Comparison of ENCODE assay signal across 8 cellular contexts in genomic region chr3:16511561-16512434, GRCh38. TPM values are rescaled to one million over a fixed set of nuclear protein-coding genes. Genes with fewer than 3 reads are reported as not detected.
DNase-seq lines count a peak whose midpoint lies in the region; ATAC-seq and TF ChIP-seq lines count a peak whose summit lies in the region.

No MANE protein-coding gene starts in this region.

- H3K27me3 Mint-ChIP-seq in CD14-positive monocyte (ENCODE audit: low read depth in 3 of 3), result peaks cover 0 to 4% (median 4%) of the 10 kb centered on the region in 3 donors
- peaks cover 61% of the 10 kb centered on the region for H3K27me3 Mint-ChIP-seq in mesothelial cell of epicardium (ENCODE audit: low read depth)

- H3K4me3 Mint-ChIP-seq in CD14-positive monocyte (peak overlapping the region; percentile 96 to 98), mesothelial cell of epicardium (peak overlapping the region; percentile 81)

- H3K4me1 Mint-ChIP-seq in CD14-positive monocyte (peaks cover 53% of the 10 kb centered on the region), mesothelial cell of epicardium (peaks cover 40% of the 10 kb centered on the region)

- no peak for TF ChIP-seq CTCF in CD14-positive monocyte (IDR thresholded peaks at IDR 0.05)
- TF ChIP-seq CTCF in choroid plexus epithelial cell (conservative IDR thresholded peaks at IDR 0.05; ENCODE audit: low read depth, low read length), result no peak
- no peak for TF ChIP-seq CTCF in mesothelial cell of epicardium (IDR thresholded peaks at IDR 0.05; ENCODE audit: unreplicated experiment)

- peak; percentile 56 for ATAC-seq in GM19395 (IDR thresholded peaks at IDR 0.05; ENCODE audit: unreplicated experiment)
- peak; percentile 41 for ATAC-seq in HG03460 (IDR thresholded peaks at IDR 0.05; ENCODE audit: unreplicated experiment)

- H3K36me3 Mint-ChIP-seq in CD14-positive monocyte, result peaks cover 0 to 7% of the 10 kb centered on the region in 2 donors
- no peaks in the 10 kb centered on the region for H3K36me3 Mint-ChIP-seq in mesothelial cell of epicardium

- DNase-seq in CD14-positive monocyte (ENCODE audit: low spot score) (peak; percentile 75), choroid plexus epithelial cell (ENCODE audit: low read depth) (peak; percentile 89), mesothelial cell of epicardium (ENCODE audit: low spot score in 2 of 2, unreplicated experiment in 2 of 2) (no peak), inferior parietal cortex (ENCODE audit: extremely low spot score) (no peak)
- peak; percentile 25 to 38 (median 32) for DNase-seq in activated CD4-positive, CD25-positive, alpha-beta regulatory T cell (lab: John Stamatoyannopoulos, UW)
- peak; percentile 57 for DNase-seq in stimulated activated CD8-positive, alpha-beta memory T cell treated with anti-CD3 and anti-CD28 coated beads, Interleukin-4, amount 100 ng/mL, for 24 hours (ENCODE audit: low read depth)

- H3K9me3 Mint-ChIP-seq in CD14-positive monocyte (no peaks in the 10 kb centered on the region), mesothelial cell of epicardium (no peaks in the 10 kb centered on the region)

- peak overlapping the region; percentile 92 for H3K4me3 ChIP-seq in choroid plexus epithelial cell (ENCODE audit: low read depth, low read length)

- intact Hi-C loops in CD14-positive monocyte (cut with micrococcal nuclease), result no loop called here

- H3K27ac Mint-ChIP-seq in CD14-positive monocyte, result peak overlapping the region; percentile 78 to 92 (median 88)
- H3K27ac Mint-ChIP-seq in mesothelial cell of epicardium, result peak overlapping the region; percentile 2

RNA-seq across cellular contexts. Expression of gene RFTN1, which starts 1.7 kb away (rescaled TPM):
- 10 to 100 TPM; 27.2 to 28.0 TPM for polyA plus RNA-seq in CD14-positive monocyte
- 10.0 to 11.0 TPM (median 10.2 TPM) in 3 replicates for total RNA-seq in mesothelial cell of epicardium

Comparison
In these comparisons a context has a peak if more than half of its experiments do, and no peak if none do; other contexts are left out.
1. DNase-seq: peak in CD14-positive monocyte (single experiment), activated CD4-positive, CD25-positive, alpha-beta regulatory T cell (4 of 4), choroid plexus epithelial cell (single experiment) and stimulated activated CD8-positive, alpha-beta memory T cell treated with anti-CD3 and anti-CD28 coated beads, Interleukin-4, amount 100 ng/mL, for 24 hours (single experiment); none in mesothelial cell of epicardium (0 of 2) and inferior parietal cortex (single experiment).